ENCODE assay signal across 18 cellular contexts in genomic region chr1:198254521-198254920, GRCh38.
DNase-seq lines count a peak whose midpoint lies in the region; ATAC-seq and TF ChIP-seq lines count a peak whose summit lies in the region.
"Had no signal": no experiment of that assay in that cellular context is flagged by ENCODE, and none has a peak within 500 bp of the region (broad histone marks: within the 10 kb centered on the region; RNA-seq: fewer than 3 reads in every experiment).

No MANE protein-coding gene starts in this region.

- no peak for ATAC-seq in activated T-cell treated with anti-CD3 and anti-CD28 coated beads, Interleukin-2, amount 50 U/mL, for 72 hours (replicated peaks in 1 of 2)
- peak; percentile 49 for ATAC-seq in SK-N-SH treated with all-trans-retinoic acid at 6 μM for 48 hours
- no peak for ATAC-seq in HG03108 (IDR thresholded peaks at IDR 0.05; ENCODE audit: unreplicated experiment)
- no peak for ATAC-seq in HG02970 (IDR thresholded peaks at IDR 0.05; ENCODE audit: low FRiP score, unreplicated experiment)

- no peak overlapping the region for H3K4me3 Mint-ChIP-seq in activated T-cell treated with anti-CD3 and anti-CD28 coated beads, Interleukin-2, amount 50 U/mL, for 72 hours

- no peak overlapping the region for H3K4me3 ChIP-seq in fibroblast of pulmonary artery (replicated peaks; ENCODE audit: low read depth, low read length)
- H3K4me3 ChIP-seq in skeletal muscle satellite cell (ENCODE audit: low read length) = no peak overlapping the region

- H3K27me3 ChIP-seq in skeletal muscle satellite cell (ENCODE audit: control insufficient read depth, insufficient read depth, low read length) = no peaks in the 10 kb centered on the region

- no peak overlapping the region for H3K9ac ChIP-seq in skeletal muscle satellite cell (ENCODE audit: low read depth, low read length)
- H3K9ac ChIP-seq: KMS-11 had no signal

- peak overlapping the region; percentile 38 for H3K27ac Mint-ChIP-seq in activated T-cell treated with anti-CD3 and anti-CD28 coated beads, Interleukin-2, amount 50 U/mL, for 72 hours

- H3K27me3 Mint-ChIP-seq in activated T-cell treated with anti-CD3 and anti-CD28 coated beads, Interleukin-2, amount 50 U/mL, for 72 hours (ENCODE audit: low read depth) = no peaks in the 10 kb centered on the region

- TF ChIP-seq CTCF in fibroblast of pulmonary artery (IDR thresholded peaks at IDR 0.05; ENCODE audit: low read length, missing control alignments) = peak; percentile 36

- H3K4me1 Mint-ChIP-seq in activated T-cell treated with anti-CD3 and anti-CD28 coated beads, Interleukin-2, amount 50 U/mL, for 72 hours (ENCODE audit: low read depth) = peaks cover 70% of the 10 kb centered on the region

- DNase-seq in activated T-cell treated with anti-CD3 and anti-CD28 coated beads, Interleukin-2, amount 50 U/mL, for 72 hours = no peak
- no peak for DNase-seq in activated T-cell treated with anti-CD3 and anti-CD28 coated beads, Interleukin-2, amount 50 U/mL, for 1 hour
- peak; percentile 59 for DNase-seq in fibroblast of pulmonary artery (ENCODE audit: low read depth)
- DNase-seq in activated CD4-positive, CD25-positive, alpha-beta regulatory T cell (lab: John Stamatoyannopoulos, UW) = no peak
- DNase-seq: activated CD4-positive, alpha-beta T cell treated with anti-CD3 and anti-CD28 coated beads for 4 hours; activated CD8-positive, alpha-beta memory T cell treated with anti-CD3 and anti-CD28 coated beads, Interleukin-2, amount 50 U/mL, for 4 hours; activated naive CD4-positive, alpha-beta T cell; C1 segment of cervical spinal cord; DMS153; NCI-H1436; posterior cingulate gyrus; stimulated activated CD4-positive, alpha-beta T cell treated with anti-CD3 and anti-CD28 coated beads, Interleukin-12 subunit alpha, Interleukin-12 subunit beta, amount 100 ng/mL, for 4 hours; stimulated activated naive CD4-positive, alpha-beta T cell treated with Interleukin-2 at 50 U/mL for 16 hours had no signal

- peaks cover 0 to 2% of the 10 kb centered on the region in 2 donors for H3K9me3 Mint-ChIP-seq in activated T-cell treated with anti-CD3 and anti-CD28 coated beads, Interleukin-2, amount 50 U/mL, for 72 hours

- H3K4me2 ChIP-seq in skeletal muscle satellite cell (ENCODE audit: low read length) = peak overlapping the region; percentile 63
- H3K4me2 ChIP-seq: KMS-11 had no signal

- H3K9me3 ChIP-seq in skeletal muscle satellite cell (replicated peaks; ENCODE audit: low read length) = no peaks in the 10 kb centered on the region

- peaks cover 43% of the 10 kb centered on the region for H3K4me1 ChIP-seq in skeletal muscle satellite cell (ENCODE audit: control insufficient read depth, insufficient read depth, low read length)

- peaks cover 4 to 8% of the 10 kb centered on the region in 2 donors for H3K36me3 Mint-ChIP-seq in activated T-cell treated with anti-CD3 and anti-CD28 coated beads, Interleukin-2, amount 50 U/mL, for 72 hours (ENCODE audit: insufficient read depth in 2 of 2)

- H3K36me3 ChIP-seq in skeletal muscle satellite cell (ENCODE audit: insufficient read depth, low read length) = no peaks in the 10 kb centered on the region

TF ChIP-seq in SK-N-SH treated with all-trans-retinoic acid at 6 μM for 48 hours, 23 proteins besides CTCF, POLR2A, EP300 and RAD21:
- TF ChIP-seq ZFP3 (CRISPR knock-in tag; IDR thresholded peaks at IDR 0.05) (no peak), TOX (CRISPR knock-in tag; IDR thresholded peaks at IDR 0.05; ENCODE audit: borderline replicate concordance) (no peak), ZFP30 (CRISPR knock-in tag; IDR thresholded peaks at IDR 0.05) (no peak), RARB (CRISPR knock-in tag; IDR thresholded peaks at IDR 0.05) (no peak), TCF4 (CRISPR knock-in tag; IDR thresholded peaks at IDR 0.05; ENCODE audit: borderline replicate concordance) (no peak), OSR1 (CRISPR knock-in tag; IDR thresholded peaks at IDR 0.05) (no peak), ZNF70 (CRISPR knock-in tag; IDR thresholded peaks at IDR 0.05) (no peak)
